ENCODE assay signal across 29 cellular contexts in the genomic region with DNA sequence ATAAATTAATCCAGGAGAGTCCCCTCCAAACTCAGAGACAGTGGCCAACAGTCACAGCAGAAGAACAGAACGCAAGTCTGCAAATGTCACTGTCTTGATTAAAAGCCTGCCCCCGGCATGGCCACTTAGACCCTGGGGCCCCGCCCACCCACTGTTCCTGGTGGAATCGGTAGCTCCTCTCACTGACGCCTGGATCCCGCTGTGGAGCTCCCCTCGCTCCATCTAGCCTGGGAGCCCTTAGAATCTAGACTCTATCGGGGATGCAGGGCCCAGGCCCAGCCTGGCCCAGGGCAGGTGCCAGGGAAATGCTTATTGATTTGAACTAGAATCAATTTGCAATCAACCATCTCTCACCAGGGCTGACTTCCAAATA. TPM values are rescaled to one million over a fixed set of nuclear protein-coding genes. Genes with fewer than 3 reads are reported as not detected.
"Had no signal": no experiment of that assay in that cellular context is flagged by ENCODE, and none has a peak within 500 bp of the region (broad histone marks: within the 10 kb centered on the region; RNA-seq: fewer than 3 reads in every experiment).

No MANE protein-coding gene starts in this region.

- H3K79me2 ChIP-seq: hepatocyte had no signal

- FAIRE-seq: bronchial epithelial cell, endothelial cell of umbilical vein, frontal cortex had no signal

- H3K27ac ChIP-seq: colonic mucosa, dorsolateral prefrontal cortex, esophagus muscularis mucosa, hepatocyte, ovary, prostate gland, transverse colon, vagina had no signal

- H3K9me3 ChIP-seq: colonic mucosa, esophagus muscularis mucosa, mucosa of descending colon, ovary, prostate gland, transverse colon, vagina had no signal

- H3K4me2 ChIP-seq: hepatocyte had no signal

- H2AFZ ChIP-seq: hepatocyte had no signal

- H3K4me3 ChIP-seq: colonic mucosa, dorsolateral prefrontal cortex, esophagus muscularis mucosa, hepatocyte, mucosa of descending colon, ovary, prostate gland, transverse colon, vagina had no signal

- H3K36me3 ChIP-seq: colonic mucosa, esophagus muscularis mucosa, ovary, prostate gland, transverse colon, vagina had no signal

- DNase-seq: activated CD8-positive, alpha-beta memory T cell treated with anti-CD3 and anti-CD28 coated beads, Interleukin-2, amount 50 U/mL, for 4 hours; activated naive CD4-positive, alpha-beta T cell; activated naive CD8-positive, alpha-beta T cell treated with anti-CD3 and anti-CD28 coated beads, Interleukin-2, amount 10 ng/mL, durations not matched to agents 7 days and 5 days; activated T-cell treated with anti-CD3 and anti-CD28 coated beads, Interleukin-2, amount 50 U/mL, for 4 hours; amniotic stem cell; colonic mucosa; dorsolateral prefrontal cortex; effector memory CD8-positive, alpha-beta T cell; glutamatergic neuron; immature natural killer cell; mucosa of descending colon; naive B cell; ovary; stimulated activated CD4-positive, alpha-beta T cell treated with anti-CD3 and anti-CD28 coated beads, Interleukin-4, amount 100 ng/mL, for 24 hours; T-helper 9 cell; transverse colon had no signal

- H3K27me3 ChIP-seq: colonic mucosa, dorsolateral prefrontal cortex, hepatocyte, ovary, transverse colon, vagina had no signal

- H3K4me1 ChIP-seq: colonic mucosa, prostate gland, transverse colon, vagina had no signal

- ATAC-seq: activated T-cell treated with anti-CD3 and anti-CD28 coated beads, Interleukin-2, amount 50 U/mL, for 4 hours; effector memory CD8-positive, alpha-beta T cell; mucosa of descending colon; WTC11 had no signal

RNA-seq across cellular contexts. Expression of a gene that starts 42.2 kb away (rescaled TPM):
- total RNA-seq: activated naive CD8-positive, alpha-beta T cell treated with anti-CD3 and anti-CD28 coated beads, Interleukin-2, amount 10 ng/mL, durations not matched to agents 7 days and 5 days; activated T-cell treated with anti-CD3 and anti-CD28 coated beads, Interleukin-2, amount 50 U/mL, for 4 hours; activated T-helper 2 cell treated with anti-CD3 and anti-CD28 coated beads, Interferon-gamma antibody, Interleukin-2, Interleukin-4, amounts not matched to agents 10 μg/mL and 5 μg/mL and 100 μg/mL, durations not matched to agents 14 hours and 24 hours and 36 hours; bronchial epithelial cell; colonic mucosa; endothelial cell of umbilical vein; esophagus muscularis mucosa; frontal cortex; hepatocyte; liver; T-helper 1 cell treated with Interleukin-12 subunit alpha and Interleukin-12 subunit beta and Interleukin-4 antibody, amounts not matched to agents 30 ng/mL and 1 ng/mL, for 36 hours; temporal lobe; vagina had no signal
- polyA plus RNA-seq: endothelial cell of umbilical vein, hepatocyte, liver, neural cell had no signal
